13 cellular contexts compared by ENCODE assay signal in genomic region chr4:8171941-8172924, GRCh38. TPM values are rescaled to one million over a fixed set of nuclear protein-coding genes. Genes with fewer than 3 reads are reported as not detected.
DNase-seq lines count a peak whose midpoint lies in the region; ATAC-seq and TF ChIP-seq lines count a peak whose summit lies in the region.
"Had no signal": no experiment of that assay in that cellular context is flagged by ENCODE, and none has a peak within 500 bp of the region (broad histone marks: within the 10 kb centered on the region; RNA-seq: fewer than 3 reads in every experiment).

No MANE protein-coding gene starts in this region.

- no peak overlapping the region for H3K27ac ChIP-seq in ovary

- no peaks in the 10 kb centered on the region for H3K27me3 ChIP-seq in ovary

- peak; percentile 73 for ATAC-seq in HG02763 (IDR thresholded peaks at IDR 0.05; ENCODE audit: unreplicated experiment)
- peak; percentile 82 to 93 for ATAC-seq in activated CD4-positive, CD25-positive, alpha-beta regulatory T cell treated with anti-CD3 and anti-CD28 coated beads, Interleukin-2, amount 50 U/mL, for 24 hours
- ATAC-seq: naive thymus-derived CD8-positive, alpha-beta T cell had no signal

- DNase-seq in activated CD4-positive, alpha-beta T cell treated with anti-CD3 and anti-CD28 coated beads for 48 hours = peak; percentile 66
- DNase-seq in activated CD4-positive, alpha-beta T cell treated with anti-CD3 and anti-CD28 coated beads, Interleukin-2, amount 50 U/mL, for 1 hour = no peak
- DNase-seq in stimulated activated CD4-positive, alpha-beta T cell treated with anti-CD3 and anti-CD28 coated beads, Interleukin-4, amount 100 ng/mL, for 48 hours (ENCODE audit: low read depth in 2 of 2) = peak; percentile 38 to 57
- no peak for DNase-seq in MV-4-11 (lab: John Stamatoyannopoulos, UW)
- no peak for DNase-seq in HuH-7.5 (ENCODE audit: low spot score)
- no peak for DNase-seq in ovary
- DNase-seq: 8988T, amniotic stem cell, foreskin melanocyte had no signal

- TF ChIP-seq POLR2A in ovary (IDR thresholded peaks at IDR 0.05) = no peak

- H3K4me3 ChIP-seq in ovary = no peak overlapping the region

- H3K4me1 ChIP-seq in ovary (ENCODE audit: insufficient read depth) = no peaks in the 10 kb centered on the region

- intact Hi-C loops in ovary (cut with DNase I) = loop anchor here in 1 of 4 donors (10.0 kb wide), 1 partner anchor 233 kb away; no protein-coding TSS in a partner anchor

- TF ChIP-seq EP300 in ovary (IDR thresholded peaks at IDR 0.05) = no peak

- no peak for TF ChIP-seq CTCF in ovary (IDR thresholded peaks at IDR 0.05)

- H3K9me3 ChIP-seq in ovary = no peaks in the 10 kb centered on the region

- 65 to 75% (median 68%) methylated on average over 37 of the region's 37 CpGs for WGBS in ovary, 3 donors

- no peaks in the 10 kb centered on the region for H3K36me3 ChIP-seq in ovary

RNA-seq across cellular contexts. Expression of gene ABLIM2, which starts 13.6 kb away (rescaled TPM):
- 1 to 10 TPM in 5 of 7 donors, under 1 TPM in 2; 0.81 to 7.9 (median 3.0) TPM for total RNA-seq in ovary
- 1 to 10 TPM in 1 of 2 donors, under 1 TPM in 1; 0.87 to 1.3 TPM for polyA plus RNA-seq in ovary
- total RNA-seq: M059J had no signal

RNA-seq across cellular contexts. Expression of gene SH3TC1, which starts 26.9 kb away (rescaled TPM):
- total RNA-seq in ovary = 10 to 100 TPM in 3 of 7 donors, 1 to 10 TPM in 4; 4.6 to 34.5 (median 7.7) TPM
- 1 to 10 TPM; 1.1 to 3.4 TPM for polyA plus RNA-seq in ovary

Comparison
In these comparisons a context has a peak if more than half of its experiments do, and no peak if none do; other contexts are left out.
1. DNase-seq: peak in activated CD4-positive, alpha-beta T cell treated with anti-CD3 and anti-CD28 coated beads for 48 hours (single experiment) and stimulated activated CD4-positive, alpha-beta T cell treated with anti-CD3 and anti-CD28 coated beads, Interleukin-4, amount 100 ng/mL, for 48 hours (2 of 2); none in activated CD4-positive, alpha-beta T cell treated with anti-CD3 and anti-CD28 coated beads, Interleukin-2, amount 50 U/mL, for 1 hour (single experiment), MV-4-11 (single experiment), HuH-7.5 (single experiment) and ovary (0 of 5).